Comparison of ENCODE assay signal across 24 cellular contexts in the genomic region with DNA sequence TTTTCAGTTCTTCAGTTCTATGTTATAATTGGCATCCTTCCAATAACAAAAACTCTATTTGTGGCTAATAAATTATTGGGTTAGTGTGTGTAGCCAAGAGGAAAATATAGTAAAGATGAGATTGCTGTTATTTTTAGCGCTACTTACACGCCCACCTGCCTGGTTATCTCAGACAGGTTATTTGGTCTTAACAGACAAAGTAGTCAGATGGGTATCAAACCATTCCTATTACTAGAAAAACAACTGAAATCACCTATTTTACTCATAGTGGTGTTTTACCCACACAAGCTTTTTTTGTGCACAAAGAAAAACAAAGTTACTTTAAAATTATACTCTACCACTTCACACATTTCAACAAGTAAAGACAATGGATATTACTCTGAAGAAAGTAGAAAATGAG.
"Had no signal": no experiment of that assay in that cellular context is flagged by ENCODE, and none has a peak within 500 bp of the region (broad histone marks: within the 10 kb centered on the region; RNA-seq: fewer than 3 reads in every experiment).

No MANE protein-coding gene starts in this region.

- H3K4me2 ChIP-seq: smooth muscle cell had no signal

- FAIRE-seq: keratinocyte, pancreas, urothelium cell line had no signal

- DNase-seq: cerebellar nuclear complex; cortex of kidney; esophagus squamous epithelium; foreskin melanocyte; hypothalamus; immature natural killer cell; mucosa of descending colon; naive B cell; pancreas; stimulated activated CD4-positive, alpha-beta T cell treated with anti-CD3 and anti-CD28 coated beads, Interleukin-12 subunit alpha, Interleukin-12 subunit beta, amount 100 ng/mL, for 4 hours; stimulated activated CD4-positive, alpha-beta T cell treated with anti-CD3 and anti-CD28 coated beads, Interleukin-1b, Interleukin-23, amount 100 ng/mL, for 48 hours; stimulated activated CD4-positive, alpha-beta T cell treated with anti-CD3 and anti-CD28 coated beads, Interleukin-4, amount 100 ng/mL, for 1 hour; stimulated activated CD8-positive, alpha-beta memory T cell treated with anti-CD3 and anti-CD28 coated beads, Interleukin-4, amount 100 ng/mL, for 48 hours; stimulated activated naive CD8-positive, alpha-beta T cell treated with anti-CD3 and anti-CD28 coated beads, Interleukin-15, Interleukin-2, amounts not matched to agents 100 U/mL and 50 U/mL, for 24 hours; upper lobe of left lung had no signal

- H3K4me3 ChIP-seq: esophagus squamous epithelium, lung, mucosa of descending colon, pancreas, smooth muscle cell, thoracic aorta, tibial nerve, upper lobe of left lung had no signal

- H3K9me3 ChIP-seq: esophagus squamous epithelium, mucosa of descending colon, neutrophil, pancreas, thoracic aorta, tibial nerve, upper lobe of left lung had no signal

- ATAC-seq: mucosa of descending colon; natural killer cell treated with Interleukin-12 subunit alpha and Interleukin-12 subunit beta and Interleukin-15 and Interleukin-18, amount 100 ng/mL, for 72 hours; pancreas; sciatic nerve; stimulated activated naive CD8-positive, alpha-beta T cell treated with anti-CD3 and anti-CD28 coated beads, Interleukin-15, Interleukin-2, amounts not matched to agents 100 U/mL and 50 U/mL, for 24 hours had no signal

- H3K27ac ChIP-seq: neutrophil, pancreas, thoracic aorta, tibial nerve, upper lobe of left lung had no signal

- H3K36me3 ChIP-seq: neutrophil, thoracic aorta had no signal

- H3K27me3 ChIP-seq: esophagus squamous epithelium, neutrophil, pancreas, tibial nerve, upper lobe of left lung had no signal
